Comparison of ENCODE assay signal across 8 cellular contexts in the genomic region with DNA sequence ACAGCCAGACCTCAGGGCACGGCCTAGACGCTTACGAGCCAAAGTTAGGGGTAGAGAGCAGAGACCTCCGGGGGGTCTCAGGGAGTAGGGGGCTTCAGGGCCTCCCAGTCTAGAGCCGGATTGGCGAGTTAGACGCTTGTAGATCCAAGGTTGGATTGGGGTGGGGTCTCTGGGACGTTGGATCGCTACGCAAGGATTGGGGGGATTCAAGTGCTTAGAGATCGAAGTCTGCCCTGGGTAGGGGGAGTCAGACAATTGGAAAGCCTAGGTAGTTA. TPM values are rescaled to one million over a fixed set of nuclear protein-coding genes. Genes with fewer than 3 reads are reported as not detected.
DNase-seq lines count a peak whose midpoint lies in the region; ATAC-seq and TF ChIP-seq lines count a peak whose summit lies in the region.

No MANE protein-coding gene starts in this region.

- RAD21 ChIA-PET in HCT116 (lab: Charles Lee; ENCODE audit: low non-redundant PET in 1 of 2, low total read pairs in 2 of 2, uncharacterized antibody in 2 of 2, unreplicated experiment in 2 of 2): interaction anchor here in 1 of 2 experiments (0.9 kb wide), 1 partner anchor 170 kb away, joined by 7 read pairs; no protein-coding TSS in a partner anchor

- CTCF ChIA-PET in HCT116 (lab: Charles Lee) (interaction anchor here (0.6 to 2.9 kb wide), 6 partner anchors 13 to 804 kb away, joined by 3 to 20 read pairs (median 3); no protein-coding TSS in a partner anchor), Panc1 (lab: Charles Lee) (interaction anchor here (0.5 to 0.9 kb wide), 3 partner anchors 21 to 409 kb away, joined by 3 to 8 read pairs (median 3); no protein-coding TSS in a partner anchor)

- 0 out of 2 replicates have a peak, but pooled peaks cover 3% of the 10 kb centered on the region for H4K20me1 ChIP-seq in HCT116 (ENCODE audit: insufficient read depth)

- peaks cover 3 to 12% of the 10 kb centered on the region in 2 experiments; a peak in 3 of 4 replicates for H3K4me1 ChIP-seq in HCT116 (ENCODE audit: control insufficient read depth in 1 of 2, insufficient read depth in 2 of 2, low read length in 2 of 2)
- H3K4me1 ChIP-seq in Panc1 (ENCODE audit: control insufficient read depth, insufficient read depth, low read length): peaks cover 24% of the 10 kb centered on the region; the same call in 1 of the 2 replicates
- H3K4me1 ChIP-seq in esophagus (ENCODE audit: control insufficient read depth in 2 of 2, insufficient read depth in 2 of 2, low read length in 1 of 2): no peaks in the 10 kb centered on the region

- peak overlapping the region; percentile 97 for H3K9ac ChIP-seq in HCT116 (ENCODE audit: low read length)

- no peak for ATAC-seq in HCT116
- ATAC-seq in Panc1: no peak
- no peak for ATAC-seq in HG03196 (IDR thresholded peaks at IDR 0.05; ENCODE audit: unreplicated experiment)
- ATAC-seq in GM18870 (IDR thresholded peaks at IDR 0.05; ENCODE audit: unreplicated experiment): no peak

- in situ Hi-C loops in Panc1 (cut with HindIII; ENCODE audit: low pct_unique_long_range_greater_than_20kb, low sequenced_read_pairs): no loop called here

- POLR2A ChIA-PET in HCT116 (lab: Charles Lee) (interaction anchor here (0.9 to 1.1 kb wide), 3 partner anchors 8 to 27 kb away, joined by 3 to 4 read pairs (median 3); no protein-coding TSS in a partner anchor), Panc1 (lab: Charles Lee) (interaction anchor here (0.6 kb wide), 1 partner anchor 969 kb away, joined by 3 read pairs; no protein-coding TSS in a partner anchor)

- no peak for TF ChIP-seq CTCF in HCT116 (IDR thresholded peaks at IDR 0.05 in 2 of 3, conservative IDR thresholded peaks at IDR 0.05 in 1 of 3; ENCODE audit: borderline replicate concordance in 1 of 3, insufficient read depth in 1 of 3, low read depth in 2 of 3, low read length in 2 of 3)
- TF ChIP-seq CTCF in Panc1 (IDR thresholded peaks at IDR 0.05): no peak

- H3K9me2 ChIP-seq in HCT116 (ENCODE audit: insufficient read depth): no peaks in the 10 kb centered on the region

- H3K27me3 ChIP-seq in HCT116 (ENCODE audit: insufficient read depth, low read length) (no peaks in the 10 kb centered on the region), Panc1 (ENCODE audit: control insufficient read depth, insufficient read depth, low read length) (no peaks in the 10 kb centered on the region), esophagus (ENCODE audit: control insufficient read depth in 1 of 2, insufficient read depth in 2 of 2, low read length in 2 of 2) (no peaks in the 10 kb centered on the region)

- DNase-seq in HCT116 (ENCODE audit: low read depth, low spot score) (no peak), Panc1 (ENCODE audit: low read depth, low spot score) (no peak), occipital lobe (lab: John Stamatoyannopoulos, UW) (peak; percentile 63), NCI-H1436 treated with DMSO at 0.1 percent for 48 hours (lab: John Stamatoyannopoulos, UW) (no peak), kidney tubule cell (ENCODE audit: low spot score) (no peak)

- no peaks in the 10 kb centered on the region for H3K9me3 ChIP-seq in HCT116 (ENCODE audit: control insufficient read depth in 1 of 2, insufficient read depth in 1 of 2, low read depth in 1 of 2, low read length in 2 of 2)
- H3K9me3 ChIP-seq in Panc1 (ENCODE audit: control insufficient read depth, insufficient read depth, low read depth, low read length): no peaks in the 10 kb centered on the region
- no peaks in the 10 kb centered on the region for H3K9me3 ChIP-seq in esophagus (ENCODE audit: control insufficient read depth in 2 of 2, insufficient read depth in 1 of 2, low read depth in 1 of 2, low read length in 1 of 2)

- WGBS in esophagus, 2 donors: 0% methylated on average over 11 of the region's 11 CpGs

- H3K4me3 ChIP-seq in HCT116 (replicated peaks in 1 of 2; ENCODE audit: low read depth in 1 of 2, low read length in 2 of 2) (peak overlapping the region; percentile 95 to 100), Panc1 (ENCODE audit: low read depth in 2 of 2, low read length in 2 of 2) (peak overlapping the region; percentile 85 to 97), esophagus (ENCODE audit: low read depth in 1 of 2, low read length in 2 of 2) (peak overlapping the region; percentile 84 to 91)

- TF ChIP-seq POLR2A in HCT116 (IDR thresholded peaks at IDR 0.05; ENCODE audit: borderline replicate concordance, extremely low read depth, insufficient read depth, insufficient read length): no peak

- TF ChIP-seq RAD21 in HCT116 (IDR thresholded peaks at IDR 0.05; ENCODE audit: low read depth): no peak

- H3K27ac ChIP-seq in HCT116 (ENCODE audit: low read depth, low read length) (peak overlapping the region; percentile 77), Panc1 (ENCODE audit: low read length) (peak overlapping the region; percentile 97), esophagus (ENCODE audit: low read depth in 2 of 2, low read length in 1 of 2) (peak overlapping the region; percentile 92 to 99)

- BruUV-seq in HCT116 (replicated peaks; lab: Mats Ljungman, UMichigan) (TSS peak; percentile 74), Panc1 (replicated peaks; lab: Mats Ljungman, UMichigan) (TSS peak; percentile 91)

- peaks cover 55% of the 10 kb centered on the region for H3K79me2 ChIP-seq in HCT116 (ENCODE audit: insufficient read depth, low read length)

- peak overlapping the region; percentile 86 for H3K4me2 ChIP-seq in HCT116 (ENCODE audit: low read length)

- H3K36me3 ChIP-seq in HCT116 (ENCODE audit: control insufficient read depth in 1 of 2, insufficient read depth in 2 of 2, low read length in 2 of 2) (peaks cover 3 to 4% of the 10 kb centered on the region in 2 experiments; a peak in 3 of 4 replicates), Panc1 (ENCODE audit: control insufficient read depth, insufficient read depth, low read length) (peaks cover 9% of the 10 kb centered on the region), esophagus (ENCODE audit: control insufficient read depth in 2 of 2, insufficient read depth in 2 of 2, low read length in 1 of 2) (no peaks in the 10 kb centered on the region)

- intact Hi-C loops in HCT116 (cut with micrococcal nuclease) (loop anchor here (5.0 to 10.0 kb wide), 3 partner anchors 169 to 403 kb away; no protein-coding TSS in a partner anchor), Panc1 (cut with micrococcal nuclease; ENCODE audit: unreplicated experiment) (loop anchor here (2.0 kb wide), 1 partner anchor 187 kb away; no protein-coding TSS in a partner anchor)

- no peak overlapping the region for H2AFZ ChIP-seq in HCT116 (ENCODE audit: low read depth, low read length, poor library complexity, severe bottlenecking)

TF ChIP-seq in HCT116, 20 proteins besides CTCF, POLR2A, EP300 and RAD21:
- no peak for TF ChIP-seq ELF1 (IDR thresholded peaks at IDR 0.05; ENCODE audit: borderline replicate concordance, low read depth)
- TF ChIP-seq EZH2phosphoT487 (IDR thresholded peaks at IDR 0.05; ENCODE audit: borderline replicate concordance): no peak
- TF ChIP-seq JUND (IDR thresholded peaks at IDR 0.05): no peak
- no peak for TF ChIP-seq ATF3 (IDR thresholded peaks at IDR 0.05)
- no peak for TF ChIP-seq EGR1 (IDR thresholded peaks at IDR 0.05; ENCODE audit: low read depth)
- TF ChIP-seq ZFX (IDR thresholded peaks at IDR 0.05): peak; percentile 90
- TF ChIP-seq MAX (IDR thresholded peaks at IDR 0.05): no peak
TF ChIP-seq in HCT116: peak in this region for 1.

RNA-seq across cellular contexts. Expression of gene STX16, which starts 0.4 kb away (rescaled TPM):
- 55.1 TPM for total RNA-seq in HCT116 (2021; ENCODE audit: unreplicated experiment)
- polyA plus RNA-seq in HCT116 (2012): 48.5 and 50.3 TPM in 2 replicates
- total RNA-seq in Panc1 (2021; ENCODE audit: unreplicated experiment): 41.9 TPM
- polyA plus RNA-seq in Panc1 (2012; ENCODE audit: insufficient read length): 48.2 TPM
- 10 to 100 TPM; 27.3 to 51.0 TPM for polyA plus RNA-seq in esophagus
- total RNA-seq in occipital lobe: 33.2 TPM

RNA-seq across cellular contexts. Expression of gene NPEPL1, which starts 41.1 kb away (rescaled TPM):
- total RNA-seq in HCT116 (2021; ENCODE audit: unreplicated experiment): 16.6 TPM
- polyA plus RNA-seq in HCT116 (2012): 18.5 and 19.7 TPM in 2 replicates
- total RNA-seq in Panc1 (2021; ENCODE audit: unreplicated experiment): 27.4 TPM
- polyA plus RNA-seq in Panc1 (2012; ENCODE audit: insufficient read length): 52.0 TPM
- polyA plus RNA-seq in esophagus: 10 to 100 TPM; 33.2 to 42.7 TPM
- 7.5 TPM for total RNA-seq in occipital lobe
